Comparison of ENCODE assay signal across 1 cellular context in the genomic region with DNA sequence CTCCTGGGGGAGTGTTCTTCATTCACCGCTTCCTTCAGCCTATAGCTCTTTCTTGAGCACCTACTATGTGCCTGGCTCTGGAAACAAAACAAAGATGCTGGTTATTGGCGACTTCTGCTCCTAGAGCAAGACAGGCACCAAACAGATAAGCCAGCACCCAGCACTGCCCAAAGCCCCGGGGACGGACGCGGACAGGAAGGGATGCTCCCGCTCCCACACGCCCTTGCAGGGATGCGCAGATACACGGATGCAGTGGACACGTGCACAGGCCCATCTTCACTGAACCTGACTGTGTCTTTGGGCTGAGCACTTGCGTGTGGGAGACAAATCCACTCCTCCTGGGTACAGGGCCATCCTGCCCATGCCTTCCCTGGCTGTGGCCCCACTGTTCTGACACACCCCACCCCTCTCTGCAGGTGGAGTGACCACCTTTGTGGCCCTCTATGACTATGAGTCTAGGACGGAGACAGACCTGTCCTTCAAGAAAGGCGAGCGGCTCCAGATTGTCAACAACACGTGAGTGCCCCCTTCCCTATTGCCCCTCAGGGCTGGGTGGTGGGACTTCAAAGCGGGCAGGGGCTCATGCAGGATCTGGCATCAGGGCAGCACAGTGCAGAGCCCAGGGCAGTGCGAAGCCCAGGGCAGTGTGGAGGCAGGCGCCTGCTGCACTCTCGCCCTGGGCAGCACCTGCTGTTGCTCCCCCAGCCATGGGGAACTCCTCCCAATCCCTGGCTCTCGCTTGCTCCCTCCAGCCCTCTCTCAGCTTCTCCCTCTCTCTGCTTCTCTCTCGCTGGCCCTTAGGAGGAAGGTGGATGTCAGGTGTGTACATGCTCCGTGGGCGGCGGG.
TF ChIP-seq lines count a peak whose summit lies in the region.

No MANE protein-coding gene starts in this region.

TF ChIP-seq in K562, 482 proteins besides CTCF, POLR2A, EP300 and RAD21:
- peak; percentile 81; the same call in 1 of the 2 replicates for TF ChIP-seq ZKSCAN1 (IDR thresholded peaks at IDR 0.05; ENCODE audit: low read depth, low read length)
- no peak for TF ChIP-seq GATA2 (CRISPR knock-in tag; IDR thresholded peaks at IDR 0.05)
